In the genomic region with DNA sequence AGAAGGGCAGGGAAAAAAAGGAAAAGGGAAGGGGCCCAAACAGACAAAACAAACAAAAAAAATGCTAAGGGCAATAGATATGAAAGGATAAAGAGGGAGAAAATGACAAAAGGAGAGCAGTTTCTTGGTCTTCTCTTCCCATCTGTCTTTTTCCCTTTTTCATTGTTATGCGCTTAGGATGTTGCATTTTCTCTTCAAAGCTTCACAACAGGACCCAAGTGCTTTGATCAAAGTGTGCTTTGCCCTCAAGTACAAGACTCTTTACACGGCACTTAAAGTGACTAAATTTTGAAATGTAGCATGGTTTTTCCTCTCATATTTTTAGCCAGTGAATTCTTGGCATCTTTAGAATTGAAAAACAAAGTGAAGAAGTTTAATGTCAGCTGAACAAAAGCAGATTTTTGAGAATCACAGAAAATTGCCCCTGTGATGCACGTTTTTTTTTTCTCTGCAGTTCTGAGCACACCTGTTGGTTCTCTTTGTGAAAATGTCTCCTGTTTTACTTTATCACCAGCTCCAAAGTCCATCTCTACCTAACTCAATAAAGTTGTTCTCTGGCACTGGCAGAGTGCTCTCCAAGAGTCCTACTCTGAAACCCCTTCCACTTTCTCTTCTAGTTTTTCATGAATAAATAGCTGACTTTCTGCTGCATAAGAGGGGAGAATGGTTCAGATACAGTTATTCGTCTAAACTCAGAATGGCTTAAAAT, we compare ENCODE assay signal across 24 cellular contexts.
DNase-seq lines count a peak whose midpoint lies in the region; ATAC-seq and TF ChIP-seq lines count a peak whose summit lies in the region.
"Had no signal": no experiment of that assay in that cellular context is flagged by ENCODE, and none has a peak within 500 bp of the region (broad histone marks: within the 10 kb centered on the region; RNA-seq: fewer than 3 reads in every experiment).

No MANE protein-coding gene starts in this region.

- no peak overlapping the region for H3K23ac ChIP-seq in mesendoderm (ENCODE audit: low read length)

- H3K9me3 ChIP-seq in cardiac muscle cell (ENCODE audit: low read depth) (no peaks in the 10 kb centered on the region), heart left ventricle (no peaks in the 10 kb centered on the region), sigmoid colon (no peaks in the 10 kb centered on the region)
- H3K9me3 ChIP-seq: ascending aorta, gastrocnemius medialis had no signal

- H4K8ac ChIP-seq in mesendoderm (ENCODE audit: low read depth, low read length) = no peak overlapping the region

- H4K5ac ChIP-seq in mesendoderm (ENCODE audit: low read length) = no peak overlapping the region

- H3K27me3 Mint-ChIP-seq in stimulated activated naive CD8-positive, alpha-beta T cell treated with anti-CD3 and anti-CD28 coated beads, Interleukin-15, amount 100 ng/mL, for 72 hours = no peaks in the 10 kb centered on the region

- no peaks in the 10 kb centered on the region for H3K79me1 ChIP-seq in mesendoderm (ENCODE audit: low read length)

- no peak for ATAC-seq in heart left ventricle
- ATAC-seq in stimulated activated naive CD8-positive, alpha-beta T cell treated with anti-CD3 and anti-CD28 coated beads, Interleukin-15, amount 100 ng/mL, for 72 hours = no peak
- ATAC-seq: activated T-cell treated with anti-CD3 and anti-CD28 coated beads, Interleukin-2, amount 50 U/mL, for 72 hours; gastrocnemius medialis; left cardiac atrium had no signal

- TF ChIP-seq POLR2A in heart left ventricle (IDR thresholded peaks at IDR 0.05) (no peak), sigmoid colon (IDR thresholded peaks at IDR 0.05) (no peak)

- 57 to 64% (median 63%) methylated on average over 4 of the region's 4 CpGs for WGBS in heart left ventricle, 4 donors
- WGBS in mesendoderm (ENCODE audit: extremely low coverage, insufficient coverage, low lambda C conversion rate) = no CpG with 5 or more reads among the region's 4 CpGs
- 9 to 44% methylated on average over 4 of the region's 4 CpGs for WGBS in sigmoid colon, 2 donors

- no peaks in the 10 kb centered on the region for H3K4me1 Mint-ChIP-seq in stimulated activated naive CD8-positive, alpha-beta T cell treated with anti-CD3 and anti-CD28 coated beads, Interleukin-15, amount 100 ng/mL, for 72 hours

- no peak overlapping the region for H3K4ac ChIP-seq in mesendoderm (ENCODE audit: low read depth, low read length)

- H2AK5ac ChIP-seq in mesendoderm (ENCODE audit: low read length) = no peak overlapping the region

- H3K56ac ChIP-seq in mesendoderm (ENCODE audit: low read length) = no peak overlapping the region

- H3K4me3 ChIP-seq in cardiac muscle cell = no peak overlapping the region
- no peak overlapping the region for H3K4me3 ChIP-seq in heart left ventricle
- H3K4me3 ChIP-seq in coronary artery = peak overlapping the region; percentile 18
- no peak overlapping the region for H3K4me3 ChIP-seq in mesendoderm (ENCODE audit: low read length)
- H3K4me3 ChIP-seq in sigmoid colon = no peak overlapping the region
- H3K4me3 ChIP-seq: ascending aorta, gastrocnemius medialis had no signal

- no peak overlapping the region for H3K9ac ChIP-seq in mesendoderm (ENCODE audit: low read length)

- no peak overlapping the region for H2BK5ac ChIP-seq in mesendoderm (ENCODE audit: low read length)

- no peak overlapping the region for H2BK15ac ChIP-seq in mesendoderm (replicated peaks; ENCODE audit: low read depth)

- no peak overlapping the region for H3K18ac ChIP-seq in mesendoderm (ENCODE audit: low read length)

- peak overlapping the region; percentile 41 for H3K27ac ChIP-seq in cardiac muscle cell
- H3K27ac ChIP-seq in heart left ventricle = no peak overlapping the region
- H3K27ac ChIP-seq in coronary artery = no peak overlapping the region
- no peak overlapping the region for H3K27ac ChIP-seq in mesendoderm (ENCODE audit: low read depth, low read length)
- H3K27ac ChIP-seq in sigmoid colon = no peak overlapping the region
- H3K27ac ChIP-seq: ascending aorta had no signal

- peaks cover 32% of the 10 kb centered on the region for H3K4me1 ChIP-seq in cardiac muscle cell (ENCODE audit: low read depth)
- H3K4me1 ChIP-seq in heart left ventricle = no peaks in the 10 kb centered on the region
- no peaks in the 10 kb centered on the region for H3K4me1 ChIP-seq in mesendoderm (ENCODE audit: control insufficient read depth, low read depth, low read length)
- H3K4me1 ChIP-seq in sigmoid colon = no peaks in the 10 kb centered on the region
- H3K4me1 ChIP-seq: ascending aorta had no signal

- no peak overlapping the region for H3K4me3 Mint-ChIP-seq in stimulated activated naive CD8-positive, alpha-beta T cell treated with anti-CD3 and anti-CD28 coated beads, Interleukin-15, amount 100 ng/mL, for 72 hours
- H3K4me3 Mint-ChIP-seq: activated T-cell treated with anti-CD3 and anti-CD28 coated beads, Interleukin-2, amount 50 U/mL, for 72 hours; neural crest cell had no signal

- no peaks in the 10 kb centered on the region for H3K27me3 ChIP-seq in cardiac muscle cell
- no peaks in the 10 kb centered on the region for H3K27me3 ChIP-seq in heart left ventricle
- H3K27me3 ChIP-seq in mesendoderm (ENCODE audit: insufficient read depth, low read length, poor library complexity) = no peaks in the 10 kb centered on the region
- no peaks in the 10 kb centered on the region for H3K27me3 ChIP-seq in sigmoid colon
- H3K27me3 ChIP-seq: ascending aorta, gastrocnemius medialis had no signal

- peaks cover 0 to 7% of the 10 kb centered on the region in 2 donors for H3K9me3 Mint-ChIP-seq in stimulated activated naive CD8-positive, alpha-beta T cell treated with anti-CD3 and anti-CD28 coated beads, Interleukin-15, amount 100 ng/mL, for 72 hours
- H3K9me3 Mint-ChIP-seq: neural crest cell had no signal

- no peak for DNase-seq in cardiac muscle cell (ENCODE audit: low read depth in 1 of 2, low spot score in 1 of 2)
- DNase-seq in heart left ventricle = no peak
- DNase-seq in coronary artery (ENCODE audit: low spot score) = no peak
- DNase-seq in mesendoderm = peak; percentile 5
- DNase-seq in sigmoid colon = no peak
- DNase-seq in activated CD4-positive, alpha-beta T cell treated with anti-CD3 and anti-CD28 coated beads, Interleukin-2, amount 50 U/mL, for 4 hours = no peak
- no peak for DNase-seq in stimulated activated naive CD8-positive, alpha-beta T cell treated with anti-CD3 and anti-CD28 coated beads, Interleukin-15, amount 100 ng/mL, for 72 hours
- DNase-seq in posterior vena cava (ENCODE audit: low spot score) = no peak
- DNase-seq: activated CD4-positive, CD25-positive, alpha-beta regulatory T cell treated with anti-CD3 and anti-CD28 coated beads, Interleukin-2, amount 50 U/mL, for 72 hours; activated CD8-positive, alpha-beta memory T cell treated with anti-CD3 and anti-CD28 coated beads for 24 hours; activated naive CD4-positive, alpha-beta T cell treated with anti-CD3 and anti-CD28 coated beads, Interleukin-2, amount 50 U/mL, for 16 hours; activated T-cell treated with anti-CD3 and anti-CD28 coated beads, Interleukin-2, amount 50 U/mL, for 72 hours; C1 segment of cervical spinal cord; effector CD4-positive, alpha-beta T cell; gastrocnemius medialis; GDM1; left cardiac atrium; NCI-H1694; NCI-H446; stimulated activated CD4-positive, alpha-beta T cell treated with anti-CD3 and anti-CD28 coated beads, Interleukin-12 subunit alpha, Interleukin-12 subunit beta, amount 100 ng/mL, for 4 hours; stimulated activated CD8-positive, alpha-beta memory T cell treated with anti-CD3 and anti-CD28 coated beads, Interleukin-4, amount 100 ng/mL, for 48 hours; T1000 had no signal

- no peak overlapping the region for H3K4me2 ChIP-seq in mesendoderm (ENCODE audit: low read length)

- H3K27ac Mint-ChIP-seq in stimulated activated naive CD8-positive, alpha-beta T cell treated with anti-CD3 and anti-CD28 coated beads, Interleukin-15, amount 100 ng/mL, for 72 hours = no peak overlapping the region
- H3K27ac Mint-ChIP-seq: activated T-cell treated with anti-CD3 and anti-CD28 coated beads, Interleukin-2, amount 50 U/mL, for 72 hours had no signal

- H3K79me2 ChIP-seq in mesendoderm (ENCODE audit: control insufficient read depth, insufficient read depth, low read length) = no peaks in the 10 kb centered on the region

- H2BK120ac ChIP-seq in mesendoderm (ENCODE audit: low read depth, low read length) = no peak overlapping the region

- TF ChIP-seq CTCF in cardiac muscle cell (IDR thresholded peaks at IDR 0.05; ENCODE audit: low read depth, low read length) (no peak), heart left ventricle (IDR thresholded peaks at IDR 0.05) (no peak), coronary artery (IDR thresholded peaks at IDR 0.05) (no peak), sigmoid colon (IDR thresholded peaks at IDR 0.05) (no peak)

- H3K36me3 ChIP-seq in cardiac muscle cell (no peaks in the 10 kb centered on the region), heart left ventricle (no peaks in the 10 kb centered on the region), mesendoderm (ENCODE audit: control insufficient read depth, insufficient read depth, low read length) (no peaks in the 10 kb centered on the region), sigmoid colon (no peaks in the 10 kb centered on the region)
- H3K36me3 ChIP-seq: ascending aorta, gastrocnemius medialis had no signal

- intact Hi-C loops in heart left ventricle (cut with DNase I) (no loop called here), sigmoid colon (cut with DNase I) (no loop called here), posterior vena cava (cut with DNase I) (no loop called here)

- TF ChIP-seq EP300 in sigmoid colon (IDR thresholded peaks at IDR 0.05) = no peak
